Comparison of ENCODE assay signal across 1 cellular context in genomic region chr2:99609851-99610381, GRCh38.
TF ChIP-seq lines count a peak whose summit lies in the region.

No MANE protein-coding gene starts in this region.

TF ChIP-seq in K562, 482 proteins besides CTCF, POLR2A, EP300 and RAD21 (continued from another document and continues in another):
- TF ChIP-seq, protein P1, sequence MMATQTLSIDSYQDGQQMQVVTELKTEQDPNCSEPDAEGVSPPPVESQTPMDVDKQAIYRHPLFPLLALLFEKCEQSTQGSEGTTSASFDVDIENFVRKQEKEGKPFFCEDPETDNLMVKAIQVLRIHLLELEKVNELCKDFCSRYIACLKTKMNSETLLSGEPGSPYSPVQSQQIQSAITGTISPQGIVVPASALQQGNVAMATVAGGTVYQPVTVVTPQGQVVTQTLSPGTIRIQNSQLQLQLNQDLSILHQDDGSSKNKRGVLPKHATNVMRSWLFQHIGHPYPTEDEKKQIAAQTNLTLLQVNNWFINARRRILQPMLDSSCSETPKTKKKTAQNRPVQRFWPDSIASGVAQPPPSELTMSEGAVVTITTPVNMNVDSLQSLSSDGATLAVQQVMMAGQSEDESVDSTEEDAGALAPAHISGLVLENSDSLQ (IDR thresholded peaks at IDR 0.05), result peak; percentile 54
- peak; percentile 39; the same call in 1 of the 2 replicates for TF ChIP-seq GABPB1 (CRISPR knock-in tag; IDR thresholded peaks at IDR 0.05)
- TF ChIP-seq PHF21A (IDR thresholded peaks at IDR 0.05; ENCODE audit: borderline replicate concordance, low read depth), result 0 out of 2 replicates have a peak, but pooled peaks have one; percentile 20
- TF ChIP-seq SIX5 (IDR thresholded peaks at IDR 0.05; ENCODE audit: borderline replicate concordance in 1 of 2, insufficient read depth in 1 of 2, low read depth in 1 of 2, low read length in 2 of 2), result no peak
- TF ChIP-seq PRMT5 (CRISPR knock-in tag; IDR thresholded peaks at IDR 0.05), result no peak
- no peak for TF ChIP-seq MEF2A (IDR thresholded peaks at IDR 0.05; ENCODE audit: control insufficient read depth, low read depth, low read length)
- TF ChIP-seq MGA (IDR thresholded peaks at IDR 0.05), result peak; percentile 77
- peak; percentile 93 for TF ChIP-seq DPF2 (IDR thresholded peaks at IDR 0.05)
- peak; percentile 57; the same call in 1 of the 2 replicates for TF ChIP-seq SMARCE1 (IDR thresholded peaks at IDR 0.05)
- no peak for TF ChIP-seq PCBP1 (IDR thresholded peaks at IDR 0.05; ENCODE audit: low read depth, low read length, poor library complexity, severe bottlenecking)
- no peak for TF ChIP-seq NR2C2 (CRISPR knock-in tag; IDR thresholded peaks at IDR 0.05)
- TF ChIP-seq NR2C2 (tag; IDR thresholded peaks at IDR 0.05), result peak; percentile 86
- TF ChIP-seq ETV6 (IDR thresholded peaks at IDR 0.05; ENCODE audit: borderline replicate concordance in 1 of 2, low read depth in 2 of 2, low read length in 1 of 2), result no peak
- no peak for TF ChIP-seq ETV6 (CRISPR knock-in tag; IDR thresholded peaks at IDR 0.05; ENCODE audit: borderline replicate concordance)
- no peak for TF ChIP-seq NCOA4 (IDR thresholded peaks at IDR 0.05; ENCODE audit: partially characterized antibody)
- peak; percentile 70; the same call in 1 of the 2 replicates for TF ChIP-seq NBN (IDR thresholded peaks at IDR 0.05; ENCODE audit: low read depth)
- TF ChIP-seq RNF2 (IDR thresholded peaks at IDR 0.05), result peak; percentile 30; the same call in 1 of the 2 replicates
- TF ChIP-seq, protein P2, sequence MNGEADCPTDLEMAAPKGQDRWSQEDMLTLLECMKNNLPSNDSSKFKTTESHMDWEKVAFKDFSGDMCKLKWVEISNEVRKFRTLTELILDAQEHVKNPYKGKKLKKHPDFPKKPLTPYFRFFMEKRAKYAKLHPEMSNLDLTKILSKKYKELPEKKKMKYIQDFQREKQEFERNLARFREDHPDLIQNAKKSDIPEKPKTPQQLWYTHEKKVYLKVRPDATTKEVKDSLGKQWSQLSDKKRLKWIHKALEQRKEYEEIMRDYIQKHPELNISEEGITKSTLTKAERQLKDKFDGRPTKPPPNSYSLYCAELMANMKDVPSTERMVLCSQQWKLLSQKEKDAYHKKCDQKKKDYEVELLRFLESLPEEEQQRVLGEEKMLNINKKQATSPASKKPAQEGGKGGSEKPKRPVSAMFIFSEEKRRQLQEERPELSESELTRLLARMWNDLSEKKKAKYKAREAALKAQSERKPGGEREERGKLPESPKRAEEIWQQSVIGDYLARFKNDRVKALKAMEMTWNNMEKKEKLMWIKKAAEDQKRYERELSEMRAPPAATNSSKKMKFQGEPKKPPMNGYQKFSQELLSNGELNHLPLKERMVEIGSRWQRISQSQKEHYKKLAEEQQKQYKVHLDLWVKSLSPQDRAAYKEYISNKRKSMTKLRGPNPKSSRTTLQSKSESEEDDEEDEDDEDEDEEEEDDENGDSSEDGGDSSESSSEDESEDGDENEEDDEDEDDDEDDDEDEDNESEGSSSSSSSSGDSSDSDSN (IDR thresholded peaks at IDR 0.05; ENCODE audit: borderline replicate concordance in 1 of 2, low read depth in 2 of 2, low read length in 2 of 2), result no peak
- TF ChIP-seq, protein P3, sequence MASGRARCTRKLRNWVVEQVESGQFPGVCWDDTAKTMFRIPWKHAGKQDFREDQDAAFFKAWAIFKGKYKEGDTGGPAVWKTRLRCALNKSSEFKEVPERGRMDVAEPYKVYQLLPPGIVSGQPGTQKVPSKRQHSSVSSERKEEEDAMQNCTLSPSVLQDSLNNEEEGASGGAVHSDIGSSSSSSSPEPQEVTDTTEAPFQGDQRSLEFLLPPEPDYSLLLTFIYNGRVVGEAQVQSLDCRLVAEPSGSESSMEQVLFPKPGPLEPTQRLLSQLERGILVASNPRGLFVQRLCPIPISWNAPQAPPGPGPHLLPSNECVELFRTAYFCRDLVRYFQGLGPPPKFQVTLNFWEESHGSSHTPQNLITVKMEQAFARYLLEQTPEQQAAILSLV (tag; IDR thresholded peaks at IDR 0.05), result 0 out of 2 replicates have a peak, but pooled peaks have one; percentile 18
- no peak for TF ChIP-seq FIP1L1 (IDR thresholded peaks at IDR 0.05; ENCODE audit: low read depth, low read length, poor library complexity, severe bottlenecking)
- peak; percentile 68; the same call in 1 of the 2 replicates for TF ChIP-seq NFATC3 (IDR thresholded peaks at IDR 0.05)
- peak; percentile 85 for TF ChIP-seq FOSL1 (tag; conservative IDR thresholded peaks at IDR 0.05)
- peak; percentile 23; the same call in 1 of the 2 replicates for TF ChIP-seq GABPA (tag; conservative IDR thresholded peaks at IDR 0.05; ENCODE audit: low read depth)
- TF ChIP-seq HIVEP1 (CRISPR knock-in tag; IDR thresholded peaks at IDR 0.05), result peak; percentile 65; the same call in 1 of the 2 replicates
- peak; percentile 38; the same call in 1 of the 2 replicates for TF ChIP-seq NFIC (IDR thresholded peaks at IDR 0.05)
- peak; percentile 86 for TF ChIP-seq TAL1 (IDR thresholded peaks at IDR 0.05)
- peak; percentile 50; the same call in 1 of the 2 replicates for TF ChIP-seq ZNF449 (CRISPR knock-in tag; IDR thresholded peaks at IDR 0.05)
- peak; percentile 33; the same call in 1 of the 2 replicates for TF ChIP-seq BCOR (IDR thresholded peaks at IDR 0.05)
- peak; percentile 56 for TF ChIP-seq ZNF584 (CRISPR knock-in tag; IDR thresholded peaks at IDR 0.05; ENCODE audit: low read depth)
- 0 out of 2 replicates have a peak, but pooled peaks have one; percentile 40 for TF ChIP-seq ZBTB9 (CRISPR knock-in tag; IDR thresholded peaks at IDR 0.05)
- peak; percentile 62; the same call in 1 of the 2 replicates for TF ChIP-seq NFRKB (IDR thresholded peaks at IDR 0.05; ENCODE audit: low read depth)
- TF ChIP-seq ATF7 (IDR thresholded peaks at IDR 0.05), result peak; percentile 54; the same call in 1 of the 2 replicates
- TF ChIP-seq, protein P4, sequence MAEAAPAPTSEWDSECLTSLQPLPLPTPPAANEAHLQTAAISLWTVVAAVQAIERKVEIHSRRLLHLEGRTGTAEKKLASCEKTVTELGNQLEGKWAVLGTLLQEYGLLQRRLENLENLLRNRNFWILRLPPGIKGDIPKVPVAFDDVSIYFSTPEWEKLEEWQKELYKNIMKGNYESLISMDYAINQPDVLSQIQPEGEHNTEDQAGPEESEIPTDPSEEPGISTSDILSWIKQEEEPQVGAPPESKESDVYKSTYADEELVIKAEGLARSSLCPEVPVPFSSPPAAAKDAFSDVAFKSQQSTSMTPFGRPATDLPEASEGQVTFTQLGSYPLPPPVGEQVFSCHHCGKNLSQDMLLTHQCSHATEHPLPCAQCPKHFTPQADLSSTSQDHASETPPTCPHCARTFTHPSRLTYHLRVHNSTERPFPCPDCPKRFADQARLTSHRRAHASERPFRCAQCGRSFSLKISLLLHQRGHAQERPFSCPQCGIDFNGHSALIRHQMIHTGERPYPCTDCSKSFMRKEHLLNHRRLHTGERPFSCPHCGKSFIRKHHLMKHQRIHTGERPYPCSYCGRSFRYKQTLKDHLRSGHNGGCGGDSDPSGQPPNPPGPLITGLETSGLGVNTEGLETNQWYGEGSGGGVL (CRISPR knock-in tag; IDR thresholded peaks at IDR 0.05), result no peak
- TF ChIP-seq CEBPB (tag; IDR thresholded peaks at IDR 0.05), result peak; percentile 78
- peak; percentile 93 for TF ChIP-seq TFE3 (CRISPR knock-in tag; IDR thresholded peaks at IDR 0.05)
- TF ChIP-seq GATA2 (CRISPR knock-in tag; IDR thresholded peaks at IDR 0.05), result peak; percentile 85
- TF ChIP-seq ESRRA (IDR thresholded peaks at IDR 0.05; ENCODE audit: borderline replicate concordance, low read depth), result 0 out of 2 replicates have a peak, but pooled peaks have one; percentile 56
- 0 out of 2 replicates have a peak, but pooled peaks have one; percentile 21 for TF ChIP-seq MTA1 (IDR thresholded peaks at IDR 0.05; ENCODE audit: borderline replicate concordance)
